In genomic region chr2:238970553-238971081, GRCh38 we compare ENCODE assay signal across 9 cellular contexts.
A peak's percentile ranks its signal among the peaks of the same experiment; 100 is the strongest.
DNase-seq lines count a peak whose midpoint lies in the region; ATAC-seq, FAIRE-seq and TF ChIP-seq lines count a peak whose summit lies in the region.
"Had no signal": no experiment of that assay in that cellular context is flagged by ENCODE, and none has a peak within 500 bp of the region (broad histone marks: within the 10 kb centered on the region; RNA-seq: fewer than 3 reads in every experiment).

No MANE protein-coding gene starts in this region.

- peaks cover 14% of the 10 kb centered on the region for H3K27me3 ChIP-seq in CD4-positive, alpha-beta T cell (ENCODE audit: control insufficient read depth, insufficient read depth, low read length)
- no peaks in the 10 kb centered on the region for H3K27me3 ChIP-seq in endothelial cell of umbilical vein (ENCODE audit: control insufficient read depth in 2 of 2, insufficient read depth in 2 of 2, low read length in 2 of 2)

- no peak overlapping the region for H3K27ac ChIP-seq in CD4-positive, alpha-beta T cell (ENCODE audit: low read depth, low read length)
- H3K27ac ChIP-seq in endothelial cell of umbilical vein (ENCODE audit: insufficient read depth, low read depth, low read length) = no peak overlapping the region
- H3K27ac ChIP-seq: skin epidermis had no signal

- no peaks in the 10 kb centered on the region for H3K36me3 ChIP-seq in endothelial cell of umbilical vein (ENCODE audit: control insufficient read depth in 2 of 2, extremely low read depth in 1 of 2, insufficient read depth in 2 of 2, low read length in 2 of 2)

- peaks cover 7% of the 10 kb centered on the region for H3K9me3 Mint-ChIP-seq in CD4-positive, alpha-beta T cell

- H3K4me3 ChIP-seq in endothelial cell of umbilical vein (replicated peaks in 1 of 3; ENCODE audit: insufficient read depth in 1 of 3, low read depth in 1 of 3, low read length in 3 of 3) = no peak overlapping the region
- H3K4me3 ChIP-seq: skin epidermis had no signal

- TF ChIP-seq POLR2A in endothelial cell of umbilical vein (IDR thresholded peaks at IDR 0.05; ENCODE audit: low read depth, low read length) = no peak

- H3K27me3 Mint-ChIP-seq in CD4-positive, alpha-beta T cell = peaks cover 39% of the 10 kb centered on the region

- no peaks in the 10 kb centered on the region for H4K20me1 ChIP-seq in endothelial cell of umbilical vein (replicated peaks; ENCODE audit: control insufficient read depth, extremely low read depth, insufficient read depth, low read length)

- intact Hi-C loops in CD4-positive, alpha-beta T cell (cut with DNase I, micrococcal nuclease) = no loop called here
- intact Hi-C loops in endothelial cell of umbilical vein (cut with micrococcal nuclease) = loop anchor here (1.0 to 5.0 kb wide), 3 partner anchors 108 to 186 kb away; no protein-coding TSS in a partner anchor

- H3K9me1 ChIP-seq in endothelial cell of umbilical vein (replicated peaks; ENCODE audit: control insufficient read depth, extremely low read depth, insufficient read depth, low read length) = no peaks in the 10 kb centered on the region

- peak; percentile 5 to 47 (median 24) for DNase-seq in CD4-positive, alpha-beta T cell
- DNase-seq in NAMALWA (ENCODE audit: low spot score) (peak; percentile 42), endothelial cell of umbilical vein (ENCODE audit: low read depth, low spot score) (peak; percentile 66), mucosa of gallbladder (ENCODE audit: low spot score) (peak; percentile 36), superior temporal gyrus (ENCODE audit: extremely low spot score) (peak; percentile 69)
- DNase-seq in activated CD4-positive, alpha-beta T cell treated with anti-CD3 and anti-CD28 coated beads, Interleukin-2, amount 50 U/mL, for 1 hour = peak; percentile 40

- peaks cover 12% of the 10 kb centered on the region for H3K9me3 ChIP-seq in CD4-positive, alpha-beta T cell (ENCODE audit: control insufficient read depth, low read length)
- no peaks in the 10 kb centered on the region for H3K9me3 ChIP-seq in endothelial cell of umbilical vein (replicated peaks; ENCODE audit: control insufficient read depth, insufficient read depth, low read length)

- peak; percentile 98 for TF ChIP-seq CTCF in CD4-positive, alpha-beta T cell (IDR thresholded peaks at IDR 0.05)
- peak; percentile 96 to 99 for TF ChIP-seq CTCF in endothelial cell of umbilical vein (IDR thresholded peaks at IDR 0.05; ENCODE audit: extremely low read depth in 1 of 2, insufficient read depth in 1 of 2, low read depth in 1 of 2, low read length in 2 of 2)

- dilution Hi-C loops in endothelial cell of umbilical vein (cut with MboI; ENCODE audit: extremely low pct_ligation_motif_present, low sequenced_read_pairs) = no loop called here

- no peaks in the 10 kb centered on the region for H3K36me3 Mint-ChIP-seq in CD4-positive, alpha-beta T cell (ENCODE audit: low read depth)

- no peak overlapping the region for H2AFZ ChIP-seq in endothelial cell of umbilical vein (ENCODE audit: low read depth, low read length)

- peak; percentile 46 for ATAC-seq in CD4-positive, alpha-beta T cell (ENCODE audit: poor library complexity)
- ATAC-seq in GM19463 (IDR thresholded peaks at IDR 0.05; ENCODE audit: unreplicated experiment) (peak; percentile 58), HG02938 (IDR thresholded peaks at IDR 0.05; ENCODE audit: unreplicated experiment) (no peak)

- BruUV-seq in endothelial cell of umbilical vein (replicated peaks; lab: Mats Ljungman, UMichigan) = no TSS peak

- no peaks in the 10 kb centered on the region for H3K4me1 Mint-ChIP-seq in CD4-positive, alpha-beta T cell (ENCODE audit: low read depth)

- H3K4me3 Mint-ChIP-seq in CD4-positive, alpha-beta T cell = no peak overlapping the region

- POLR2A ChIA-PET in CD4-positive, alpha-beta T cell (lab: Charles Lee) = no interaction called here
- POLR2A ChIA-PET in endothelial cell of umbilical vein (lab: Charles Lee) = no interaction called here

- H3K79me2 ChIP-seq in endothelial cell of umbilical vein (ENCODE audit: control insufficient read depth, insufficient read depth, low read length) = no peaks in the 10 kb centered on the region

- no peak overlapping the region for H3K4me2 ChIP-seq in endothelial cell of umbilical vein (ENCODE audit: insufficient read depth, low read length)

- peaks cover 20% of the 10 kb centered on the region for H3K4me1 ChIP-seq in endothelial cell of umbilical vein (ENCODE audit: control insufficient read depth, extremely low read depth, insufficient read depth, low read length)

- H3K27ac Mint-ChIP-seq in CD4-positive, alpha-beta T cell = no peak overlapping the region

- FAIRE-seq in endothelial cell of umbilical vein (lab: Jason Lieb, UNC) = peak; percentile 70

- H3K9ac ChIP-seq in endothelial cell of umbilical vein (replicated peaks; ENCODE audit: extremely low read depth, insufficient read depth, low read length) = no peak overlapping the region

- CTCF ChIA-PET in CD4-positive, alpha-beta T cell (lab: Charles Lee) = no interaction called here
- CTCF ChIA-PET in endothelial cell of umbilical vein (lab: Charles Lee) = interaction anchor here (0.5 to 1.3 kb wide), 4 partner anchors 11 to 183 kb away, joined by 3 to 4 read pairs (median 4); no protein-coding TSS in a partner anchor

TF ChIP-seq in endothelial cell of umbilical vein, 7 proteins besides CTCF, POLR2A, EP300 and RAD21:
- TF ChIP-seq GATA2 (IDR thresholded peaks at IDR 0.05; ENCODE audit: insufficient read depth, insufficient read length, low read depth, low read length) = no peak
- peak; percentile 42 for TF ChIP-seq FOS (IDR thresholded peaks at IDR 0.05; ENCODE audit: borderline replicate concordance, insufficient read depth, low read length)
- no peak for TF ChIP-seq JUN (IDR thresholded peaks at IDR 0.05; ENCODE audit: borderline replicate concordance, insufficient read depth, insufficient read length, low read depth)
- TF ChIP-seq MYC (IDR thresholded peaks at IDR 0.05; ENCODE audit: low read depth, low read length) = no peak
- peak; percentile 93 for TF ChIP-seq MAX (IDR thresholded peaks at IDR 0.05; ENCODE audit: insufficient read depth, insufficient read length)
- no peak for TF ChIP-seq EZH2 (IDR thresholded peaks at IDR 0.05; ENCODE audit: borderline replicate concordance, low read depth, low read length, severe bottlenecking)
TF ChIP-seq in endothelial cell of umbilical vein: peak in this region for 2.
